ENCODE assay signal across 15 cellular contexts in genomic region chr11:8812438-8812837, GRCh38.
DNase-seq lines count a peak whose midpoint lies in the region; ATAC-seq and TF ChIP-seq lines count a peak whose summit lies in the region.
"Had no signal": no experiment of that assay in that cellular context is flagged by ENCODE, and none has a peak within 500 bp of the region (broad histone marks: within the 10 kb centered on the region; RNA-seq: fewer than 3 reads in every experiment).

No MANE protein-coding gene starts in this region.

- peaks cover 49% of the 10 kb centered on the region for H3K4me1 Mint-ChIP-seq in neural crest cell

- no peaks in the 10 kb centered on the region for H3K36me3 Mint-ChIP-seq in neural crest cell (ENCODE audit: low read depth)

- H3K36me3 ChIP-seq in ACC112 (ENCODE audit: insufficient read depth, low read length) (no peaks in the 10 kb centered on the region), fibroblast of lung (ENCODE audit: control insufficient read depth, insufficient read depth, low read length) (no peaks in the 10 kb centered on the region)
- H3K36me3 ChIP-seq: BE2C had no signal

- H3K9me3 ChIP-seq in fibroblast of lung (ENCODE audit: control insufficient read depth, insufficient read depth, low read depth, low read length), result no peaks in the 10 kb centered on the region
- H3K9me3 ChIP-seq: BE2C had no signal

- peak overlapping the region; percentile 18 for H3K4me3 Mint-ChIP-seq in neural crest cell
- H3K4me3 Mint-ChIP-seq: activated B cell treated with CpG ODN at 0.5 μM for 24 hours; activated T-helper 17 cell treated with anti-CD3 and anti-CD28 coated beads, Interleukin-2, amount 50 U/mL, for 72 hours had no signal

- no peaks in the 10 kb centered on the region for H3K27me3 Mint-ChIP-seq in neural crest cell (ENCODE audit: low read depth)

- H3K27me3 ChIP-seq in ACC112 (ENCODE audit: insufficient read depth, low read length) (no peaks in the 10 kb centered on the region), fibroblast of lung (ENCODE audit: control insufficient read depth, insufficient read depth, low read length) (no peaks in the 10 kb centered on the region)
- H3K27me3 ChIP-seq: BE2C had no signal

- no peak for TF ChIP-seq CTCF in fibroblast of lung (conservative IDR thresholded peaks at IDR 0.05 in 1 of 2, IDR thresholded peaks at IDR 0.05 in 1 of 2; ENCODE audit: low read depth in 1 of 2, low read length in 2 of 2)
- TF ChIP-seq CTCF in neural crest cell (conservative IDR thresholded peaks at IDR 0.05), result no peak
- no peak for TF ChIP-seq CTCF in coronary artery (IDR thresholded peaks at IDR 0.05)

- no peak overlapping the region for H3K4me2 ChIP-seq in fibroblast of lung (ENCODE audit: extremely low read depth, insufficient read depth, low read length)

- H4K20me1 ChIP-seq in fibroblast of lung (ENCODE audit: control insufficient read depth, extremely low read depth, insufficient read depth, low read length), result no peaks in the 10 kb centered on the region

- H3K27ac ChIP-seq in ACC112 (ENCODE audit: low read depth, low read length) (peak overlapping the region; percentile 13; the same call in 1 of the 2 replicates), fibroblast of lung (ENCODE audit: insufficient read depth, low read length) (no peak overlapping the region), coronary artery (no peak overlapping the region)

- peaks cover under 1% of the 10 kb centered on the region for H3K9me3 Mint-ChIP-seq in neural crest cell
- H3K9me3 Mint-ChIP-seq: activated B cell treated with CpG ODN at 0.5 μM for 24 hours; activated T-helper 17 cell treated with anti-CD3 and anti-CD28 coated beads, Interleukin-2, amount 50 U/mL, for 72 hours had no signal

- H3K79me2 ChIP-seq in ACC112 (ENCODE audit: control insufficient read depth, insufficient read depth, low read length, unreplicated experiment) (peaks cover 27% of the 10 kb centered on the region), fibroblast of lung (ENCODE audit: control insufficient read depth, insufficient read depth, low read length) (peaks cover 25% of the 10 kb centered on the region)

- H3K4me3 ChIP-seq in ACC112 (ENCODE audit: low read depth, low read length) (no peak overlapping the region), fibroblast of lung (replicated peaks in 1 of 4; ENCODE audit: control extremely low read depth in 1 of 4, insufficient read depth in 1 of 4, low read depth in 3 of 4, low read length in 4 of 4) (no peak overlapping the region), coronary artery (no peak overlapping the region)

- H3K27ac Mint-ChIP-seq in neural crest cell (ENCODE audit: unreplicated experiment), result no peak overlapping the region
- H3K27ac Mint-ChIP-seq: activated B cell treated with CpG ODN at 0.5 μM for 24 hours; activated T-helper 17 cell treated with anti-CD3 and anti-CD28 coated beads, Interleukin-2, amount 50 U/mL, for 72 hours had no signal

- DNase-seq in NOMO-1 treated with DMSO at 0.1 percent for 48 hours (lab: John Stamatoyannopoulos, UW; ENCODE audit: unreplicated experiment) (peak; percentile 72), fibroblast of lung (ENCODE audit: low read depth in 2 of 2) (peak; percentile 36 to 65), neural crest cell (ENCODE audit: low read depth, low spot score) (no peak), RKO (ENCODE audit: low spot score) (no peak), coronary artery (ENCODE audit: low spot score) (no peak), GM19240 (ENCODE audit: insufficient read length, low spot score) (no peak)
- DNase-seq: activated B cell treated with CpG ODN at 0.5 μM for 24 hours; BE2C; cortex of kidney; NCI-H1694; RPMI8226; stimulated activated CD4-positive, alpha-beta T cell treated with anti-CD3 and anti-CD28 coated beads, Interleukin-4, amount 100 ng/mL, for 4 hours had no signal

- H3K9ac ChIP-seq in fibroblast of lung (ENCODE audit: insufficient read depth, low read length), result no peak overlapping the region

- no peak for ATAC-seq in GM19351 (IDR thresholded peaks at IDR 0.05; ENCODE audit: unreplicated experiment)
- ATAC-seq: activated T-helper 17 cell treated with anti-CD3 and anti-CD28 coated beads, Interleukin-2, amount 50 U/mL, for 72 hours had no signal

- H3K4me1 ChIP-seq in ACC112 (ENCODE audit: control insufficient read depth, insufficient read depth, low read length, unreplicated experiment) (peaks cover 54% of the 10 kb centered on the region), fibroblast of lung (ENCODE audit: control insufficient read depth, extremely low read depth, insufficient read depth, low read length) (peaks cover 20% of the 10 kb centered on the region)
- H3K4me1 ChIP-seq: BE2C had no signal

- H2AFZ ChIP-seq in ACC112 (ENCODE audit: low read length, unreplicated experiment), result no peak overlapping the region
- H2AFZ ChIP-seq in fibroblast of lung (ENCODE audit: low read length), result no peak overlapping the region

Comparison
In these comparisons a context has a peak if more than half of its experiments do, and no peak if none do; other contexts are left out.
1. DNase-seq: peak in NOMO-1 treated with DMSO at 0.1 percent for 48 hours (single experiment) and fibroblast of lung (2 of 2); none in neural crest cell (single experiment), RKO (single experiment), coronary artery (single experiment) and GM19240 (single experiment).